In the genomic region with DNA sequence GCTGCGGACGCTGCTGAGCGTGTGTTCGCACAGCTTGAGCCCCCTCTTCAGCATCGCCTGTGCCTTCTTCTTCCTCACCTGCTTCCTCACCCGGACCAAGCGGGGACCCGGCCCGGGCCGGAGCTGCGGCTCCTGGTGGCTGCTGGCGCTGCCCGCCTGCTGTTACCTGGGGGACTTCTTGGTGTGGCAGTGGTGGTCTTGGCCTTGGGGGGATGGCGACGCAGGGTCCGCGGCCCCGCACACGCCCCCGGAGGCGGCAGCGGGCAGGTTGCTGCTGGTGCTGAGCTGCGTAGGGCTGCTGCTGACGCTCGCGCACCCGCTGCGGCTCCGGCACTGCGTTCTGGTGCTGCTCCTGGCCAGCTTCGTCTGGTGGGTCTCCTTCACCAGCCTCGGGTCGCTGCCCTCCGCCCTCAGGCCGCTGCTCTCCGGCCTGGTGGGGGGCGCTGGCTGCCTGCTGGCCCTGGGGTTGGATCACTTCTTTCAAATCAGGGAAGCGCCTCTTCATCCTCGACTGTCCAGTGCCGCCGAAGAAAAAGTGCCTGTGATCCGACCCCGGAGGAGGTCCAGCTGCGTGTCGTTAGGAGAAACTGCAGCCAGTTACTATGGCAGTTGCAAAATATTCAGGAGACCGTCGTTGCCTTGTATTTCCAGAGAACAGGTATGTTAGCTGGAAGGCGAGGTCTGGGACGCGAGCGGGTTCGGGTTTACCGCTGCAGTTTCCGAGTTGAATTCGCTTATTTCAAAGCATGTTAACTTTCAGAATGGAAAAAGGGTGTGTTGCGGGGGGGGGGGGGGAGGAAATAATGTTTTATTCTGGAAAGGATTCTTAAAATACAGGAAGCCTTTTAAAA, we compare ENCODE assay signal across 8 cellular contexts. TPM values are rescaled to one million over a fixed set of nuclear protein-coding genes. Genes with fewer than 3 reads are reported as not detected.
DNase-seq lines count a peak whose midpoint lies in the region; ATAC-seq, FAIRE-seq and TF ChIP-seq lines count a peak whose summit lies in the region.

No MANE protein-coding gene starts in this region.

- H3K4me1 ChIP-seq in A673 (ENCODE audit: insufficient read depth, low read length, poor library complexity, severe bottlenecking) (peaks cover 7% of the 10 kb centered on the region), gastroesophageal sphincter (peaks cover 0 to 74% (median 0%) of the 10 kb centered on the region in 3 donors), pancreas (peaks cover 0 to 18% (median 0%) of the 10 kb centered on the region in 3 donors)

- H3K9me3 ChIP-seq in A673 (ENCODE audit: low read depth, low read length, poor library complexity, severe bottlenecking) (no peaks in the 10 kb centered on the region), gastroesophageal sphincter (no peaks in the 10 kb centered on the region), pancreas (no peaks in the 10 kb centered on the region)

- DNase-seq in A673 (ENCODE audit: low spot score): peak; percentile 15
- peak; percentile 65 for DNase-seq in OCI-M1 (lab: John Stamatoyannopoulos, UW)
- peak; percentile 77 for DNase-seq in activated effector memory CD4-positive, alpha-beta T cell treated with anti-CD3 and anti-CD28 coated beads, Interleukin-2, amount 50 U/mL, for 16 hours
- peak; percentile 37 to 82 (median 56) for DNase-seq in pancreas
- no peak for DNase-seq in AG08395 (ENCODE audit: low spot score)

- H3K4me3 ChIP-seq in A673 (ENCODE audit: low read depth, low read length, poor library complexity, severe bottlenecking) (peak overlapping the region; percentile 70), gastroesophageal sphincter (peak overlapping the region; percentile 50 to 89), pancreas (peak overlapping the region; percentile 58 to 87 (median 77))

- CTCF ChIA-PET in A673 (lab: Charles Lee): no interaction called here

- H3K27ac ChIP-seq in A673 (ENCODE audit: low read depth, low read length, poor library complexity, severe bottlenecking) (no peak overlapping the region), gastroesophageal sphincter (peak overlapping the region; percentile 26 to 92 (median 90)), pancreas (peak overlapping the region; percentile 71 to 95 (median 88))

- POLR2A ChIA-PET in A673 (lab: Charles Lee; ENCODE audit: low non-redundant PET): interaction anchor here (0.6 kb wide), 1 partner anchor 10 kb away, joined by 4 read pairs; no protein-coding TSS in a partner anchor

- H3K27me3 ChIP-seq in A673 (replicated peaks; ENCODE audit: insufficient read depth, low read depth, low read length, poor library complexity) (peaks cover 25% of the 10 kb centered on the region), gastroesophageal sphincter (no peaks in the 10 kb centered on the region), pancreas (no peaks in the 10 kb centered on the region)

- BruUV-seq in A673 (replicated peaks; lab: Mats Ljungman, UMichigan): no TSS peak

- FAIRE-seq in pancreas (lab: Jason Lieb, UNC): no peak

- no peak for TF ChIP-seq CTCF in A673 (conservative IDR thresholded peaks at IDR 0.05; ENCODE audit: low read depth, low read length)
- TF ChIP-seq CTCF in gastroesophageal sphincter (IDR thresholded peaks at IDR 0.05): peak in 2 of 4 experiments; percentile 12 to 33
- no peak for TF ChIP-seq CTCF in pancreas (IDR thresholded peaks at IDR 0.05)

- ATAC-seq in GM18519 (IDR thresholded peaks at IDR 0.05; ENCODE audit: low FRiP score, unreplicated experiment) (peak; percentile 28), HG03064 (IDR thresholded peaks at IDR 0.05; ENCODE audit: low read depth, unreplicated experiment) (peak; percentile 40), gastroesophageal sphincter (peak; percentile 23), pancreas (peak; percentile 61 to 66 (median 64))

- no peaks in the 10 kb centered on the region for H3K36me3 ChIP-seq in A673 (ENCODE audit: insufficient read depth, low read length, poor library complexity, severe bottlenecking)
- no peaks in the 10 kb centered on the region for H3K36me3 ChIP-seq in gastroesophageal sphincter
- no peaks in the 10 kb centered on the region for H3K36me3 ChIP-seq in pancreas

- intact Hi-C loops in A673 (cut with micrococcal nuclease; ENCODE audit: unreplicated experiment): loop anchor here (5.0 to 10.0 kb wide), 3 partner anchors 60 to 263 kb away; no protein-coding TSS in a partner anchor
- intact Hi-C loops in pancreas (cut with DNase I): no loop called here

- 0 to 2% methylated on average over 9 to 11 of the region's 56 CpGs for WGBS in gastroesophageal sphincter (ENCODE audit: low coverage in 1 of 2), 2 donors
- 0 to 1% methylated on average over 47 to 56 of the region's 56 CpGs for WGBS in pancreas, 2 donors

- no peak for TF ChIP-seq EP300 in gastroesophageal sphincter (IDR thresholded peaks at IDR 0.05)

- TF ChIP-seq POLR2A in gastroesophageal sphincter (IDR thresholded peaks at IDR 0.05): peak in 1 of 2 donors; percentile 2

RNA-seq across cellular contexts. Expression of a gene that starts 1.0 kb away (rescaled TPM):
- 3.8 and 4.8 TPM in 2 replicates for total RNA-seq in A673 (2021)
- total RNA-seq in gastroesophageal sphincter: 10 to 100 TPM; 11.7 to 21.8 (median 17.9) TPM
- total RNA-seq in pancreas: 10 to 100 TPM in 3 of 6 donors, 1 to 10 TPM in 3; 5.1 to 14.1 (median 9.9) TPM
- polyA plus RNA-seq in pancreas: 1 to 10 TPM; 5.5 to 9.4 TPM
